ENCODE assay signal across 9 cellular contexts in genomic region chr7:130940326-130940725, GRCh38.
DNase-seq lines count a peak whose midpoint lies in the region; ATAC-seq and TF ChIP-seq lines count a peak whose summit lies in the region.
"Had no signal": no experiment of that assay in that cellular context is flagged by ENCODE, and none has a peak within 500 bp of the region (broad histone marks: within the 10 kb centered on the region; RNA-seq: fewer than 3 reads in every experiment).

No MANE protein-coding gene starts in this region.

- peak overlapping the region; percentile 58 for H3K4me3 Mint-ChIP-seq in T-helper 1 cell treated with Interleukin-12 subunit alpha and Interleukin-12 subunit beta and Interleukin-4 antibody, amounts not matched to agents 30 μg/mL and 1 μg/mL, for 36 hours
- peak overlapping the region; percentile 72 for H3K4me3 Mint-ChIP-seq in activated CD8-positive, alpha-beta T cell treated with anti-CD3 and anti-CD28 coated beads, Interleukin-2, amount 10 ng/mL, durations not matched to agents 7 days and 5 days

- H3K27ac Mint-ChIP-seq in T-helper 1 cell treated with Interleukin-12 subunit alpha and Interleukin-12 subunit beta and Interleukin-4 antibody, amounts not matched to agents 30 μg/mL and 1 μg/mL, for 36 hours, result peak overlapping the region; percentile 86
- peak overlapping the region; percentile 90 for H3K27ac Mint-ChIP-seq in activated CD8-positive, alpha-beta T cell treated with anti-CD3 and anti-CD28 coated beads, Interleukin-2, amount 10 ng/mL, durations not matched to agents 7 days and 5 days

- H3K4me3 ChIP-seq in fibroblast of the aortic adventitia (ENCODE audit: low read depth, low read length) (peak overlapping the region; percentile 63), spleen (peak overlapping the region in 7 of 8 donors; percentile 14 to 65 (median 30))

- no peaks in the 10 kb centered on the region for H3K9me3 Mint-ChIP-seq in T-helper 1 cell treated with Interleukin-12 subunit alpha and Interleukin-12 subunit beta and Interleukin-4 antibody, amounts not matched to agents 30 μg/mL and 1 μg/mL, for 36 hours
- H3K9me3 Mint-ChIP-seq in activated CD8-positive, alpha-beta T cell treated with anti-CD3 and anti-CD28 coated beads, Interleukin-2, amount 10 ng/mL, durations not matched to agents 7 days and 5 days (ENCODE audit: insufficient read depth), result no peaks in the 10 kb centered on the region

- peak overlapping the region in 7 of 8 donors; percentile 65 to 89 (median 84) for H3K27ac ChIP-seq in spleen

- 64 to 76% (median 68%) methylated on average over 2 of the region's 2 CpGs for WGBS in spleen, 5 donors

- TF ChIP-seq CTCF in fibroblast of the aortic adventitia (IDR thresholded peaks at IDR 0.05; ENCODE audit: insufficient read depth, low read length) (no peak), spleen (IDR thresholded peaks at IDR 0.05 in 8 of 11, conservative IDR thresholded peaks at IDR 0.05 in 3 of 11) (no peak)

- DNase-seq in T-helper 1 cell, result no peak
- no peak for DNase-seq in activated CD8-positive, alpha-beta T cell treated with anti-CD3 and anti-CD28 coated beads, Interleukin-2, amount 10 ng/mL, durations not matched to agents 7 days and 5 days
- DNase-seq in fibroblast of the aortic adventitia (ENCODE audit: low read depth), result no peak
- DNase-seq in spleen, result no peak
- no peak for DNase-seq in stimulated activated CD4-positive, alpha-beta T cell treated with anti-CD3 and anti-CD28 coated beads, Interleukin-15, amount 100 ng/mL, for 24 hours
- DNase-seq: RPMI8226 had no signal

- no peaks in the 10 kb centered on the region for H3K27me3 Mint-ChIP-seq in T-helper 1 cell treated with Interleukin-12 subunit alpha and Interleukin-12 subunit beta and Interleukin-4 antibody, amounts not matched to agents 30 μg/mL and 1 μg/mL, for 36 hours (ENCODE audit: low read depth)
- H3K27me3 Mint-ChIP-seq in activated CD8-positive, alpha-beta T cell treated with anti-CD3 and anti-CD28 coated beads, Interleukin-2, amount 10 ng/mL, durations not matched to agents 7 days and 5 days (ENCODE audit: low read depth), result no peaks in the 10 kb centered on the region

- peaks cover 62% of the 10 kb centered on the region for H3K36me3 Mint-ChIP-seq in T-helper 1 cell treated with Interleukin-12 subunit alpha and Interleukin-12 subunit beta and Interleukin-4 antibody, amounts not matched to agents 30 μg/mL and 1 μg/mL, for 36 hours (ENCODE audit: low read depth)
- H3K36me3 Mint-ChIP-seq in activated CD8-positive, alpha-beta T cell treated with anti-CD3 and anti-CD28 coated beads, Interleukin-2, amount 10 ng/mL, durations not matched to agents 7 days and 5 days (ENCODE audit: low read depth), result peaks cover 78% of the 10 kb centered on the region

- H3K4me1 Mint-ChIP-seq in T-helper 1 cell treated with Interleukin-12 subunit alpha and Interleukin-12 subunit beta and Interleukin-4 antibody, amounts not matched to agents 30 μg/mL and 1 μg/mL, for 36 hours (ENCODE audit: low read depth), result peaks cover 79% of the 10 kb centered on the region
- H3K4me1 Mint-ChIP-seq in activated CD8-positive, alpha-beta T cell treated with anti-CD3 and anti-CD28 coated beads, Interleukin-2, amount 10 ng/mL, durations not matched to agents 7 days and 5 days (ENCODE audit: low read depth), result peaks cover 83% of the 10 kb centered on the region

- CTCF ChIA-PET in activated CD8-positive, alpha-beta T cell treated with anti-CD3 and anti-CD28 coated beads, Interleukin-2, amount 10 ng/mL, durations not matched to agents 7 days and 5 days (lab: Charles Lee), result interaction anchor here (0.7 to 4.1 kb wide), 8 partner anchors 9 to 100 kb away, joined by 3 to 19 read pairs (median 10); no protein-coding TSS in a partner anchor

- peaks cover 0 to 36% (median 3%) of the 10 kb centered on the region in 6 donors for H3K36me3 ChIP-seq in spleen

- no peak for TF ChIP-seq POLR2A in spleen (IDR thresholded peaks at IDR 0.05)

- POLR2A ChIA-PET in activated CD8-positive, alpha-beta T cell treated with anti-CD3 and anti-CD28 coated beads, Interleukin-2, amount 10 ng/mL, durations not matched to agents 7 days and 5 days (lab: Charles Lee), result interaction anchor here (0.8 to 2.8 kb wide), 5 partner anchors 12 to 27 kb away, joined by 3 to 16 read pairs (median 4); no protein-coding TSS in a partner anchor

- H3K4me1 ChIP-seq in spleen, result peaks cover 36 to 100% (median 77%) of the 10 kb centered on the region in 6 donors

- ATAC-seq in activated CD8-positive, alpha-beta T cell treated with anti-CD3 and anti-CD28 coated beads, Interleukin-2, amount 10 ng/mL, durations not matched to agents 7 days and 5 days, result no peak
- ATAC-seq in GM21717 (IDR thresholded peaks at IDR 0.05; ENCODE audit: unreplicated experiment), result no peak
- ATAC-seq in activated CD4-positive, CD25-positive, alpha-beta regulatory T cell treated with anti-CD3 and anti-CD28 coated beads, Interleukin-2, amount 50 U/mL, for 24 hours, result no peak

- no peaks in the 10 kb centered on the region for H3K9me3 ChIP-seq in spleen

- intact Hi-C loops in spleen (cut with DNase I; ENCODE audit: low total_unique reads), result no loop called here

- H3K27me3 ChIP-seq in spleen (replicated peaks in 1 of 7), result no peaks in the 10 kb centered on the region
